15 cellular contexts compared by ENCODE assay signal in genomic region chr19:58510084-58510862, GRCh38.
"Had no signal": no experiment of that assay in that cellular context is flagged by ENCODE, and none has a peak within 500 bp of the region (broad histone marks: within the 10 kb centered on the region; RNA-seq: fewer than 3 reads in every experiment).

No MANE protein-coding gene starts in this region.

- H3K27ac Mint-ChIP-seq: activated CD4-positive, alpha-beta T cell treated with anti-CD3 and anti-CD28 coated beads, Interleukin-2, amount 10 ng/mL, durations not matched to agents 24 days and 14 days; activated naive CD4-positive, alpha-beta T cell treated with anti-CD3 and anti-CD28 coated beads, Interleukin-2, amount 50 U/mL, for 24 hours; neural progenitor cell had no signal

- H3K27ac ChIP-seq: adrenal gland, cardiac muscle cell, gastroesophageal sphincter, neural progenitor cell, pancreas, sigmoid colon, spleen had no signal

- H3K4me3 ChIP-seq: adrenal gland, cardiac muscle cell, gastroesophageal sphincter, lung, neural progenitor cell, pancreas, sigmoid colon, spleen had no signal

- H3K9ac ChIP-seq: neural progenitor cell had no signal

- H3K4me2 ChIP-seq: neural progenitor cell had no signal

- H3K27me3 ChIP-seq: adrenal gland, cardiac muscle cell, gastroesophageal sphincter, neural progenitor cell, pancreas, sigmoid colon, spleen had no signal

- H3K27me3 Mint-ChIP-seq: activated CD4-positive, alpha-beta T cell treated with anti-CD3 and anti-CD28 coated beads, Interleukin-2, amount 10 ng/mL, durations not matched to agents 24 days and 14 days; activated naive CD4-positive, alpha-beta T cell treated with anti-CD3 and anti-CD28 coated beads, Interleukin-2, amount 50 U/mL, for 24 hours had no signal

- ATAC-seq: gastroesophageal sphincter, left cardiac atrium, pancreas had no signal

- DNase-seq: activated CD4-positive, alpha-beta T cell treated with anti-CD3 and anti-CD28 coated beads, Interleukin-2, amount 10 ng/mL, durations not matched to agents 24 days and 14 days; activated CD4-positive, CD25-positive, alpha-beta regulatory T cell; activated CD8-positive, alpha-beta memory T cell treated with anti-CD3 and anti-CD28 coated beads for 24 hours; adrenal gland; left cardiac atrium; midbrain; sigmoid colon; spleen; T-helper 2 cell had no signal

- H3K4me3 Mint-ChIP-seq: activated CD4-positive, alpha-beta T cell treated with anti-CD3 and anti-CD28 coated beads, Interleukin-2, amount 10 ng/mL, durations not matched to agents 24 days and 14 days; activated naive CD4-positive, alpha-beta T cell treated with anti-CD3 and anti-CD28 coated beads, Interleukin-2, amount 50 U/mL, for 24 hours; neural progenitor cell had no signal

- H3K36me3 ChIP-seq: adrenal gland, cardiac muscle cell, neural progenitor cell, pancreas, sigmoid colon had no signal

- H3K9me3 ChIP-seq: adrenal gland, gastroesophageal sphincter, pancreas, sigmoid colon had no signal

- H2AFZ ChIP-seq: neural progenitor cell had no signal
